8 cellular contexts compared by ENCODE assay signal in the genomic region with DNA sequence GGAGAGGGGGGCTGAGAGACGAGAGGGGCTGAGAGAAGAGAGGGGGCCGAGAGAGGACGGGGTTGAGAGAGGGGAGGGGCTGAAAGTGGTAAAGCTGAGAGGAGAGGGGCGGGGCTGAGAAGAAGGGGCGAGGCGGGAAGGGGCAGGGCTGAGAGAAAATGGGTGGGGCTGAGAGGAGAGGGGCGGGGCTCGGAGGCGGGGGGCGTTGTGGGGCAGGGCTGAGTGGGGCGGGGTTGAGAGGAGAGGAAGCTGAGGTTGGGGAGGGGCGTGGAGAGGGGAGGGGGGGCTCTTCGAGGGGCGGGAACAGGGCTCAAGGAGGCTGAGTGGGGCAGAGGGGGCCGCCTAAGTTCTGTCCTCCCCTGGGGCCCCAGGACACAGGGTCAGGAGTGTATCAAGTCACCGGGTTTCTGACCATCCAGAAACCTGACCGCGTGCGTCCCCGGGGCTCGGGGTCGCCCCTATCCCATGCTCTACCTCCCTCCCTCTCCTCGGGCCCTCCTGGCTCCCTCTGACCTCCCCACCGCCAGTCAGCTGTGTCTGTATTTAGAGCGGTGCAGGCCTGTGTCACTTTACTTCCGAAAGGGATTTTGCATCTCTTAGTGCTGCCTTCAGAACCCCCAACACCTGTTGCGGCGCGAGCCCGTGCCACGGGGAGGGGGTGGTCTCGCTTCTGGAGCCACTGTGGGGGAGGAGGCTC. TPM values are rescaled to one million over a fixed set of nuclear protein-coding genes. Genes with fewer than 3 reads are reported as not detected.
DNase-seq lines count a peak whose midpoint lies in the region; ATAC-seq and TF ChIP-seq lines count a peak whose summit lies in the region.

No MANE protein-coding gene starts in this region.

- H3K27me3 Mint-ChIP-seq in activated CD8-positive, alpha-beta memory T cell treated with anti-CD3 and anti-CD28 coated beads, Interleukin-2, amount 10 ng/mL, durations not matched to agents 7 days and 5 days, result peaks cover 32% of the 10 kb centered on the region
- peaks cover 5% of the 10 kb centered on the region for H3K27me3 Mint-ChIP-seq in glutamatergic neuron (ENCODE audit: unreplicated experiment)

- CTCF ChIA-PET in activated CD8-positive, alpha-beta memory T cell treated with anti-CD3 and anti-CD28 coated beads, Interleukin-2, amount 10 ng/mL, durations not matched to agents 7 days and 5 days (lab: Charles Lee), result interaction anchor here (2.2 kb wide), 1 partner anchor 39 kb away, joined by 7 read pairs; no protein-coding TSS in a partner anchor

- DNase-seq in GM19238 (ENCODE audit: insufficient read length, low spot score), result peak; percentile 73
- peak; percentile 47 for DNase-seq in NCI-H2196 (lab: John Stamatoyannopoulos, UW; ENCODE audit: unreplicated experiment)
- DNase-seq in activated CD8-positive, alpha-beta memory T cell treated with anti-CD3 and anti-CD28 coated beads, Interleukin-2, amount 10 ng/mL, durations not matched to agents 7 days and 5 days, result peak; percentile 55
- DNase-seq in glutamatergic neuron, result peak; percentile 83
- peak; percentile 51 to 60 for DNase-seq in stimulated activated CD4-positive, alpha-beta T cell treated with anti-CD3 and anti-CD28 coated beads, Interleukin-2, amount 100 ng/mL, for 24 hours
- no peak for DNase-seq in H4 (ENCODE audit: low spot score)
- DNase-seq in NCI-H510A (lab: John Stamatoyannopoulos, UW), result no peak

- no peaks in the 10 kb centered on the region for H3K9me3 Mint-ChIP-seq in activated CD8-positive, alpha-beta memory T cell treated with anti-CD3 and anti-CD28 coated beads, Interleukin-2, amount 10 ng/mL, durations not matched to agents 7 days and 5 days (ENCODE audit: low read depth)
- peaks cover 8% of the 10 kb centered on the region for H3K9me3 Mint-ChIP-seq in glutamatergic neuron (ENCODE audit: unreplicated experiment)

- no peak overlapping the region for H3K4me3 Mint-ChIP-seq in activated CD8-positive, alpha-beta memory T cell treated with anti-CD3 and anti-CD28 coated beads, Interleukin-2, amount 10 ng/mL, durations not matched to agents 7 days and 5 days
- H3K4me3 Mint-ChIP-seq in glutamatergic neuron (ENCODE audit: unreplicated experiment), result peak overlapping the region; percentile 57

- peak; percentile 60 for ATAC-seq in activated CD8-positive, alpha-beta memory T cell treated with anti-CD3 and anti-CD28 coated beads, Interleukin-2, amount 10 ng/mL, durations not matched to agents 7 days and 5 days
- no peak for ATAC-seq in GM19395 (IDR thresholded peaks at IDR 0.05; ENCODE audit: unreplicated experiment)

- H3K27ac Mint-ChIP-seq in activated CD8-positive, alpha-beta memory T cell treated with anti-CD3 and anti-CD28 coated beads, Interleukin-2, amount 10 ng/mL, durations not matched to agents 7 days and 5 days, result no peak overlapping the region
- H3K27ac Mint-ChIP-seq in glutamatergic neuron (ENCODE audit: unreplicated experiment), result no peak overlapping the region

- H3K4me1 Mint-ChIP-seq in activated CD8-positive, alpha-beta memory T cell treated with anti-CD3 and anti-CD28 coated beads, Interleukin-2, amount 10 ng/mL, durations not matched to agents 7 days and 5 days, result no peaks in the 10 kb centered on the region
- H3K4me1 Mint-ChIP-seq in glutamatergic neuron (ENCODE audit: low read depth, unreplicated experiment), result peaks cover 7% of the 10 kb centered on the region

- no peak for TF ChIP-seq CTCF in glutamatergic neuron (IDR thresholded peaks at IDR 0.05; ENCODE audit: partially characterized antibody, unreplicated experiment)

- no peaks in the 10 kb centered on the region for H3K36me3 Mint-ChIP-seq in activated CD8-positive, alpha-beta memory T cell treated with anti-CD3 and anti-CD28 coated beads, Interleukin-2, amount 10 ng/mL, durations not matched to agents 7 days and 5 days
- no peaks in the 10 kb centered on the region for H3K36me3 Mint-ChIP-seq in glutamatergic neuron (ENCODE audit: unreplicated experiment)

RNA-seq across cellular contexts. Expression of a gene that starts 38.6 kb away (rescaled TPM):
- total RNA-seq in activated CD8-positive, alpha-beta memory T cell treated with anti-CD3 and anti-CD28 coated beads, Interleukin-2, amount 10 ng/mL, durations not matched to agents 7 days and 5 days, result not detected
- 234 TPM for total RNA-seq in glutamatergic neuron (ENCODE audit: unreplicated experiment)
- 7.5 and 8.4 TPM in 2 replicates for total RNA-seq in H4 (2014; rRNA removed; shearing (Covaris generic))

RNA-seq across cellular contexts. Expression of a gene that starts 41.2 kb away (rescaled TPM):
- total RNA-seq in activated CD8-positive, alpha-beta memory T cell treated with anti-CD3 and anti-CD28 coated beads, Interleukin-2, amount 10 ng/mL, durations not matched to agents 7 days and 5 days, result 10 to 100 TPM; 15.7 to 20.1 TPM
- 23.6 TPM for total RNA-seq in glutamatergic neuron (ENCODE audit: unreplicated experiment)
- total RNA-seq in H4 (2014; rRNA removed; shearing (Covaris generic)), result 2.7 and 2.8 TPM in 2 replicates

RNA-seq across cellular contexts. Expression of a gene that starts 58.3 kb away (rescaled TPM):
- under 1 TPM; 0.32 to 0.35 TPM for total RNA-seq in activated CD8-positive, alpha-beta memory T cell treated with anti-CD3 and anti-CD28 coated beads, Interleukin-2, amount 10 ng/mL, durations not matched to agents 7 days and 5 days
- 1.0 TPM for total RNA-seq in glutamatergic neuron (ENCODE audit: unreplicated experiment)
- total RNA-seq in H4 (2014; rRNA removed; shearing (Covaris generic)), result 0.29 and 0.43 TPM in 2 replicates

Comparison
In these comparisons a context has a peak if more than half of its experiments do, and no peak if none do; other contexts are left out.
1. DNase-seq: peak in GM19238 (single experiment), NCI-H2196 (single experiment), activated CD8-positive, alpha-beta memory T cell treated with anti-CD3 and anti-CD28 coated beads, Interleukin-2, amount 10 ng/mL, durations not matched to agents 7 days and 5 days (single experiment), glutamatergic neuron (single experiment) and stimulated activated CD4-positive, alpha-beta T cell treated with anti-CD3 and anti-CD28 coated beads, Interleukin-2, amount 100 ng/mL, for 24 hours (2 of 2); none in H4 (single experiment) and NCI-H510A (single experiment).
2. RNA of a gene that starts 38.6 kb away (total RNA-seq): 234 TPM in glutamatergic neuron (single experiment); 7.5 to 8.4 TPM in H4 and not detected in activated CD8-positive, alpha-beta memory T cell treated with anti-CD3 and anti-CD28 coated beads, Interleukin-2, amount 10 ng/mL, durations not matched to agents 7 days and 5 days; every median in the first group is over 10 times any median in the second.